Comparison of ENCODE assay signal across 24 cellular contexts in the genomic region with DNA sequence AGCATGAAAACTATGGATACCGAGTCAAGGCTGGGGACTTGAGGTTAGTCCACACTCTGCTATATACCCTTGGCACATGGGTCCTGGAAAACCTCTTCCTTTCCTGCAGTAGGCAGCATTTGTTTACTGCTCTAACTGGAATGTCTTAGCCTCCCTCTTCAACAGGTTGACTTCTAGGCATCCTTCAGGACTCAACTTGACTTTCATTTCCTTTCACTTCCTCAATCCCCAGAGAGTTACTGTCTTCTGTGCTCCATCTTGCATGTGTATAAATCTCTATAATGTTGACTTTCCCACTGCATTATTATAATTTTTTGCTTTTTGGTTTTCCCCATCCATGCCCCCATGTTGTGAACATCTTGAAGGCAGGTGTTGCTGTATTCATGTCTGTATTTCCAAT.
"Had no signal": no experiment of that assay in that cellular context is flagged by ENCODE, and none has a peak within 500 bp of the region (broad histone marks: within the 10 kb centered on the region; RNA-seq: fewer than 3 reads in every experiment).

No MANE protein-coding gene starts in this region.

- H3K4me2 ChIP-seq: neural progenitor cell had no signal

- H3K27me3 ChIP-seq: breast epithelium, heart right ventricle, left lung, neural progenitor cell, right atrium auricular region, spleen, suprapubic skin, tibial artery, upper lobe of right lung had no signal

- ATAC-seq: activated CD8-positive, alpha-beta T cell treated with anti-CD3 and anti-CD28 coated beads for 36 hours; activated naive CD4-positive, alpha-beta T cell treated with anti-CD3 and anti-CD28 coated beads, Interleukin-2, amount 50 U/mL, for 72 hours; activated T-cell treated with anti-CD3 and anti-CD28 coated beads, Interleukin-2, amount 50 U/mL, for 4 hours; activated T-helper 17 cell treated with anti-CD3 and anti-CD28 coated beads, Interleukin-2, amount 50 U/mL, for 72 hours; esophagus mucosa; naive thymus-derived CD8-positive, alpha-beta T cell; WTC11 had no signal

- H3K4me3 ChIP-seq: breast epithelium, heart right ventricle, left lung, lower lobe of right lung, neural progenitor cell, right atrium auricular region, spleen, suprapubic skin, tibial artery, upper lobe of right lung had no signal

- DNase-seq: activated CD4-positive, alpha-beta T cell treated with anti-CD3 and anti-CD28 coated beads for 1 hour; activated CD4-positive, alpha-beta T cell treated with anti-CD3 and anti-CD28 coated beads, Interleukin-2, amount 10 ng/mL, durations not matched to agents 7 days and 5 days; activated CD8-positive, alpha-beta T cell treated with anti-CD3 and anti-CD28 coated beads for 36 hours; activated T-cell treated with anti-CD3 and anti-CD28 coated beads, Interleukin-2, amount 50 U/mL, for 4 hours; endodermal cell; foreskin fibroblast; heart right ventricle; left lung; lower lobe of right lung; mesenchymal stem cell; naive thymus-derived CD8-positive, alpha-beta T cell; spleen; stimulated activated naive CD4-positive, alpha-beta T cell; T1000; upper lobe of right lung had no signal

- H3K27ac ChIP-seq: breast epithelium, heart right ventricle, lower lobe of right lung, neural progenitor cell, right atrium auricular region, suprapubic skin, tibial artery, upper lobe of right lung had no signal

- H3K36me3 ChIP-seq: breast epithelium, heart right ventricle, left lung, lower lobe of right lung, neural progenitor cell, right atrium auricular region, suprapubic skin, tibial artery, upper lobe of right lung had no signal

- H3K9ac ChIP-seq: neural progenitor cell had no signal

- H3K4me1 ChIP-seq: breast epithelium, lower lobe of right lung, right atrium auricular region, suprapubic skin, tibial artery, upper lobe of right lung had no signal
